ENCODE assay signal across 15 cellular contexts in the genomic region with DNA sequence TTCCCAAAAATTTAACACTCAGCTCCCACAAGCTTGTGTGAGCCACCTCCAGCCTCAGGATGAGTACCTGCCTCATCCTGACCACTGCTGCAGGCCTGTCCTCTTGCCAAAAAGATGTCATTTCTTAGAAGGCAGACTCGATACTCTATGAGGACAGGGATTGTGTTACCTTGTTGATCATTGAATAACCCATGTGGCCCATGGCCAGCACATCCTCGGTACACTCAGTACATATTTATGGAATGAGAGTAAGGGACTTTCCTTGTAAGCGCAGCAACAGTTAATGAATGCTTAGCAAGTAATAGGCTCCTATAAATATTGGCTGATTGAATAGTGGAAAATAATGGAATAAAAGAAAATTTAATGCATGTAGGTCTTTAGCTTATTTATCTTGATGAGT. TPM values are rescaled to one million over a fixed set of nuclear protein-coding genes. Genes with fewer than 3 reads are reported as not detected.
DNase-seq lines count a peak whose midpoint lies in the region; TF ChIP-seq lines count a peak whose summit lies in the region.
"Had no signal": no experiment of that assay in that cellular context is flagged by ENCODE, and none has a peak within 500 bp of the region (broad histone marks: within the 10 kb centered on the region; RNA-seq: fewer than 3 reads in every experiment).

No MANE protein-coding gene starts in this region.

- no peak overlapping the region for H2BK12ac ChIP-seq in mesenchymal stem cell (ENCODE audit: low read length in 2 of 2)

- H3K23ac ChIP-seq in mesenchymal stem cell (ENCODE audit: low read length in 2 of 2) = no peak overlapping the region

- H3K9me3 ChIP-seq in mesenchymal stem cell (ENCODE audit: control insufficient read depth, low read length) = no peaks in the 10 kb centered on the region
- H3K9me3 ChIP-seq in stomach = no peaks in the 10 kb centered on the region
- H3K9me3 ChIP-seq: Caco-2 had no signal

- no peak overlapping the region for H3K4me2 ChIP-seq in mesenchymal stem cell (ENCODE audit: low read length, poor library complexity, severe bottlenecking)

- no peak overlapping the region for H3K9ac ChIP-seq in mesenchymal stem cell (ENCODE audit: low read length)

- in situ Hi-C loops in Caki2 (cut with HindIII; ENCODE audit: low pct_unique_long_range_greater_than_20kb, low sequenced_read_pairs) (no loop called here), G401 (cut with HindIII; ENCODE audit: low sequenced_read_pairs) (no loop called here)

- H2AFZ ChIP-seq in mesenchymal stem cell (ENCODE audit: low read depth, low read length) = no peak overlapping the region

- intact Hi-C loops in stomach (cut with DNase I; ENCODE audit: low total_unique reads) = no loop called here

- no peak for TF ChIP-seq EP300 in stomach (IDR thresholded peaks at IDR 0.05)

- H3K36me3 ChIP-seq in mesenchymal stem cell (ENCODE audit: control insufficient read depth in 1 of 2, insufficient read depth in 2 of 2, low read depth in 1 of 2, low read length in 2 of 2) (no peaks in the 10 kb centered on the region), stomach (no peaks in the 10 kb centered on the region)

- H2BK5ac ChIP-seq in mesenchymal stem cell (ENCODE audit: low read depth, low read length, poor library complexity, severe bottlenecking) = no peak overlapping the region

- H3K27ac ChIP-seq in mesenchymal stem cell (ENCODE audit: low read length, poor library complexity, severe bottlenecking) (no peak overlapping the region), stomach (no peak overlapping the region)

- H3K27me3 ChIP-seq in mesenchymal stem cell (ENCODE audit: control insufficient read depth in 1 of 2, insufficient read depth in 1 of 2, low read length in 2 of 2) (peaks cover 0 to 10% of the 10 kb centered on the region in 2 experiments), stomach (no peaks in the 10 kb centered on the region)

- no peak overlapping the region for H2AK5ac ChIP-seq in mesenchymal stem cell (ENCODE audit: low read length, severe bottlenecking)

- H3K4me3 ChIP-seq in epithelial cell of esophagus (ENCODE audit: low read length) = no peak overlapping the region
- H3K4me3 ChIP-seq in mesenchymal stem cell (ENCODE audit: insufficient read depth in 1 of 2, low read depth in 1 of 2, low read length in 2 of 2) = no peak overlapping the region
- H3K4me3 ChIP-seq in stomach = no peak overlapping the region

- peak; percentile 38 for DNase-seq in Caki2 (ENCODE audit: low read depth)
- peak; percentile 46 for DNase-seq in M059J (ENCODE audit: low read depth)
- DNase-seq in epithelial cell of esophagus (ENCODE audit: low read depth) = peak; percentile 61
- peak; percentile 6 for DNase-seq in mesenchymal stem cell
- no peak for DNase-seq in stomach
- no peak for DNase-seq in G401 (ENCODE audit: low spot score)
- no peak for DNase-seq in activated gamma-delta T cell treated with Interleukin-2 at 50 U/mL for 16 hours
- no peak for DNase-seq in DMS 273 (lab: John Stamatoyannopoulos, UW; ENCODE audit: unreplicated experiment)
- DNase-seq: AML-193, Caco-2, DMS79, H7, NCI-H1436, NCI-H2029 treated with DMSO at 0.1 percent for 48 hours, NCI-H526 treated with DMSO at 0.1 percent for 48 hours had no signal

- no peak overlapping the region for H2BK120ac ChIP-seq in mesenchymal stem cell (ENCODE audit: low read depth, low read length)

- no peak overlapping the region for H4K91ac ChIP-seq in mesenchymal stem cell (ENCODE audit: low read length)

- TF ChIP-seq POLR2A in stomach (IDR thresholded peaks at IDR 0.05) = no peak

- no peak overlapping the region for H2BK15ac ChIP-seq in mesenchymal stem cell (ENCODE audit: low read depth, poor library complexity, severe bottlenecking)

- no peaks in the 10 kb centered on the region for H3K79me1 ChIP-seq in mesenchymal stem cell (replicated peaks; ENCODE audit: low read length, poor library complexity, severe bottlenecking)

- no peak overlapping the region for H3K14ac ChIP-seq in mesenchymal stem cell (ENCODE audit: low read length in 2 of 2)

- no peak for TF ChIP-seq CTCF in epithelial cell of esophagus (IDR thresholded peaks at IDR 0.05; ENCODE audit: insufficient read depth, low read depth, low read length, missing control alignments)
- no peak for TF ChIP-seq CTCF in stomach (IDR thresholded peaks at IDR 0.05)

- WGBS in mesenchymal stem cell = 87% methylated on average over 3 of the region's 3 CpGs
- 70 to 75% (median 72%) methylated on average over 3 of the region's 3 CpGs for WGBS in stomach, 5 donors

- H3K4me1 ChIP-seq in mesenchymal stem cell (ENCODE audit: control insufficient read depth, insufficient read depth, low read depth, low read length) (peaks cover 7% of the 10 kb centered on the region), stomach (peaks cover 0 to 9% (median 0%) of the 10 kb centered on the region in 4 donors)
- H3K4me1 ChIP-seq: Caco-2 had no signal

- H3K4ac ChIP-seq in mesenchymal stem cell (ENCODE audit: low read depth in 1 of 2, low read length in 2 of 2) = no peak overlapping the region

- H3K18ac ChIP-seq in mesenchymal stem cell (ENCODE audit: low read depth in 1 of 2, low read length in 2 of 2) = no peak overlapping the region

- no peak overlapping the region for H4K8ac ChIP-seq in mesenchymal stem cell (ENCODE audit: low read length)

RNA-seq across cellular contexts. Expression of a gene that starts 15.3 kb away (rescaled TPM):
- total RNA-seq in Caki2 (2014; rRNA removed; shearing (Covaris generic); ENCODE audit: low replicate concordance) = 15.5 and 25.5 TPM in 2 replicates
- total RNA-seq in M059J (2014; rRNA removed; shearing (Covaris generic)) = 15.7 and 19.9 TPM in 2 replicates
- polyA plus RNA-seq in mesenchymal stem cell (2013, experiment 1 of 2) = 22.1 TPM
- 20.8 TPM for polyA plus RNA-seq in mesenchymal stem cell (2013, experiment 2 of 2)
- 100 to 1,000 TPM in 2 of 5 donors, 10 to 100 TPM in 3; 54.3 to 122 (median 87.9) TPM for total RNA-seq in stomach
- polyA plus RNA-seq in stomach = 10 to 100 TPM; 24.1 to 32.9 (median 28.9) TPM
- total RNA-seq in G401 (2014; rRNA removed; shearing (Covaris generic)) = 58.9 and 91.4 TPM in 2 replicates

RNA-seq across cellular contexts. Expression of a gene that starts 38.1 kb away (rescaled TPM):
- 4.0 and 5.2 TPM in 2 replicates for total RNA-seq in Caki2 (2014; rRNA removed; shearing (Covaris generic); ENCODE audit: low replicate concordance)
- 5.8 and 9.6 TPM in 2 replicates for total RNA-seq in M059J (2014; rRNA removed; shearing (Covaris generic))
- polyA plus RNA-seq in mesenchymal stem cell (2013, experiment 1 of 2) = 1.5 TPM
- polyA plus RNA-seq in mesenchymal stem cell (2013, experiment 2 of 2) = 1.4 TPM
- 10 to 100 TPM in 4 of 5 donors, 1 to 10 TPM in 1; 6.4 to 25.0 (median 16.5) TPM for total RNA-seq in stomach
- polyA plus RNA-seq in stomach = 1 to 10 TPM; 1.6 to 3.8 (median 1.9) TPM
- total RNA-seq in G401 (2014; rRNA removed; shearing (Covaris generic)) = 0.78 and 2.6 TPM in 2 replicates

Comparison
In these comparisons a context has a peak if more than half of its experiments do, and no peak if none do; other contexts are left out.
1. DNase-seq: peak in Caki2 (single experiment), M059J (single experiment), epithelial cell of esophagus (single experiment) and mesenchymal stem cell (single experiment); none in stomach (single experiment), G401 (single experiment), activated gamma-delta T cell treated with Interleukin-2 at 50 U/mL for 16 hours (single experiment) and DMS 273 (single experiment).